Comparison of ENCODE assay signal across 8 cellular contexts in the genomic region with DNA sequence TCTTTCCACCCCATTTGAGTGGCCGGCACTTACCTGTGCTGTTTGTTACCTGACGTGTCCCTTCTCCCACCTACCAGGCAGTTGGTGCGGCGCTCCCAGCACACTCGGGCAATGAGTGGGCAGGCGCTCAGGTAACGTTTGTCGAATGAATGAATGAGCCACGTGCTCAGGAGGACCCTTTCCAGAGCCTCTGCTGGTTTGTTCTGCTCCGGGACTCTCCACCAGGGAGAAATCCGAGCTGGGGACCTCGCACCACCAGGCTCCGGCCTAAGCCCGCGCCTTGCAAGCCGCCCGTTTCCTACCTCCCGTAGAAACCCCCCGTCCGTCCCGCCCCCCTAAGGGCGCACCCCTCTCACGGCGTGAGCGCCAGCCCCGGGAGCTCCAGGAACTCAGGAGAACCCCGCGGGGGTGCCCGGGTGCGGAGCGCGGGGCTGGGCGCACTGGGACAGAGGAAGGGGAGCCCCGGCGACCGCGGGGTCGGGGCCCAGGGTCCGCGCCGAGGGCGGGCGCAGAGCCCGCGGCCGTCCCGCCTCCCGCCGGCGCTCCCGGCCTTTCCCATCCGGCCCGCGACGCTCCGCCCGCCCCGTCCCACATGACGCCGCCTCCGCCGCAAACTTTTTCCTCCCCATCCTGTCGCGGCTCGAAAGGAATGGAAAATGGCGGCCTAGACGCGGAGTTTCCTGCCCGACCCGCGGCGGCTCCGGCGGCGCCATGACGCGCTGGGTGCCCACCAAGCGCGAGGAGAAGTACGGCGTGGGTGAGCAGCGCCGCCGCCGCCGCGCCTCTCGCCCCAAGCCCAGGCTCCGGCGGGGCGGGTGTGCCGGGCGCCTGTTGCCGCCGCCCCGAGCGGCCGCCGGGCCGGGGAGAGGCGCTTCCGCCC. TPM values are rescaled to one million over a fixed set of nuclear protein-coding genes. Genes with fewer than 3 reads are reported as not detected.
A peak's percentile ranks its signal among the peaks of the same experiment; 100 is the strongest.
DNase-seq lines count a peak whose midpoint lies in the region; ATAC-seq and TF ChIP-seq lines count a peak whose summit lies in the region.

A gene (plus strand): TSS at position 622 of the 880 bp plus-strand sequence. CDS start 90 bp downstream, at position 712.

- no peak within 1 kb of the TSS for H3K23ac ChIP-seq in mesenchymal stem cell (ENCODE audit: low read length in 2 of 2)

- peaks cover 32% of the 10 kb centered on the region for H3K4me1 ChIP-seq in mesenchymal stem cell (ENCODE audit: control insufficient read depth, insufficient read depth, low read depth, low read length)
- peaks cover 8 to 19% of the 10 kb centered on the region in 2 donors for H3K4me1 ChIP-seq in thoracic aorta (ENCODE audit: control insufficient read depth in 1 of 2, low read depth in 2 of 2)
- H3K4me1 ChIP-seq in MM.1S (ENCODE audit: low read length) = no peaks in the 10 kb centered on the region

- ATAC-seq in thoracic aorta (ENCODE audit: insufficient number of reproducible peaks, low FRiP score, low read depth) (peak; percentile 50), HG02973 (IDR thresholded peaks at IDR 0.05; ENCODE audit: unreplicated experiment) (no peak)

- H3K4ac ChIP-seq in mesenchymal stem cell (ENCODE audit: low read depth in 1 of 2, low read length in 2 of 2) = peak within 1 kb of the TSS; percentile 46 to 83

- peak within 1 kb of the TSS in 1 of 2 experiments; percentile 70 for H3K14ac ChIP-seq in mesenchymal stem cell (ENCODE audit: low read length in 2 of 2)

- peak within 1 kb of the TSS; percentile 90 for H3K4me2 ChIP-seq in mesenchymal stem cell (ENCODE audit: low read length, poor library complexity, severe bottlenecking)
- no peak within 1 kb of the TSS for H3K4me2 ChIP-seq in MM.1S (ENCODE audit: low read depth, low read length)

- peak within 1 kb of the TSS; percentile 78 to 91 for H3K18ac ChIP-seq in mesenchymal stem cell (ENCODE audit: low read depth in 1 of 2, low read length in 2 of 2)

- H4K8ac ChIP-seq in mesenchymal stem cell (ENCODE audit: low read length) = peak within 1 kb of the TSS; percentile 69

- H3K4me3 ChIP-seq in epithelial cell of proximal tubule (ENCODE audit: low read depth, low read length) (peak within 1 kb of the TSS; percentile 86), mesenchymal stem cell (ENCODE audit: insufficient read depth in 1 of 2, low read depth in 1 of 2, low read length in 2 of 2) (peak within 1 kb of the TSS; percentile 81 to 85), thoracic aorta (peak within 1 kb of the TSS; percentile 95), MM.1S (ENCODE audit: low read length) (no peak within 1 kb of the TSS)

- no peaks in the 10 kb centered on the region for H3K79me2 ChIP-seq in MM.1S (ENCODE audit: low read length)

- H3K36me3 ChIP-seq in mesenchymal stem cell (ENCODE audit: control insufficient read depth in 1 of 2, insufficient read depth in 2 of 2, low read depth in 1 of 2, low read length in 2 of 2) = peaks cover 0 to 4% of the 10 kb centered on the region in 2 experiments
- H3K36me3 ChIP-seq in thoracic aorta = no peaks in the 10 kb centered on the region
- no peaks in the 10 kb centered on the region for H3K36me3 ChIP-seq in MM.1S (replicated peaks; ENCODE audit: insufficient read depth, low read length)

- H2AFZ ChIP-seq in mesenchymal stem cell (ENCODE audit: low read depth, low read length) (peak within 1 kb of the TSS; percentile 67), MM.1S (ENCODE audit: low read length) (no peak within 1 kb of the TSS)

- peak within 1 kb of the TSS; percentile 99 for H2BK120ac ChIP-seq in mesenchymal stem cell (ENCODE audit: low read depth, low read length)

- H3F3A ChIP-seq in MM.1S (ENCODE audit: insufficient read depth, low read length) = no peaks in the 10 kb centered on the region

- H3K27me3 ChIP-seq in mesenchymal stem cell (ENCODE audit: control insufficient read depth in 1 of 2, insufficient read depth in 1 of 2, low read length in 2 of 2) (no peaks in the 10 kb centered on the region), thoracic aorta (replicated peaks; ENCODE audit: insufficient read depth) (no peaks in the 10 kb centered on the region), MM.1S (replicated peaks; ENCODE audit: insufficient read depth, low read length) (no peaks in the 10 kb centered on the region)

- 2% methylated on average over 44 of the region's 102 CpGs for WGBS in mesenchymal stem cell

- H3K9me3 ChIP-seq in mesenchymal stem cell (ENCODE audit: control insufficient read depth, low read length) (no peaks in the 10 kb centered on the region), thoracic aorta (no peaks in the 10 kb centered on the region), MM.1S (replicated peaks; ENCODE audit: insufficient read depth, low read length) (no peaks in the 10 kb centered on the region)

- H3K9me2 ChIP-seq in MM.1S (replicated peaks; ENCODE audit: insufficient read depth, low read length) = no peaks in the 10 kb centered on the region

- H2AK5ac ChIP-seq in mesenchymal stem cell (ENCODE audit: low read length, severe bottlenecking) = no peak within 1 kb of the TSS

- H3K9ac ChIP-seq in mesenchymal stem cell (ENCODE audit: low read length) (peak within 1 kb of the TSS; percentile 90), MM.1S (ENCODE audit: low read length) (no peak within 1 kb of the TSS)

- H2BK15ac ChIP-seq in mesenchymal stem cell (ENCODE audit: low read depth, poor library complexity, severe bottlenecking) = peak within 1 kb of the TSS; percentile 98

- DNase-seq in SIG-M5 treated with dmso at 0.1 percent for 504 hours (lab: John Stamatoyannopoulos, UW; ENCODE audit: unreplicated experiment) (peak; percentile 22), SIG-M5 (lab: John Stamatoyannopoulos, UW) (no peak), SW480 (ENCODE audit: low spot score) (peak; percentile 56), epithelial cell of proximal tubule (ENCODE audit: low read depth) (no peak), mesenchymal stem cell (peak; percentile 85), thoracic aorta (ENCODE audit: low spot score) (no peak), MM.1S (no peak)

- H2BK5ac ChIP-seq in mesenchymal stem cell (ENCODE audit: low read depth, low read length, poor library complexity, severe bottlenecking) = peak within 1 kb of the TSS; percentile 50

- H4K91ac ChIP-seq in mesenchymal stem cell (ENCODE audit: low read length) = peak within 1 kb of the TSS; percentile 93

- no peaks in the 10 kb centered on the region for H4K20me1 ChIP-seq in MM.1S (ENCODE audit: insufficient read depth, low read length)

- TF ChIP-seq CTCF in epithelial cell of proximal tubule (conservative IDR thresholded peaks at IDR 0.05; ENCODE audit: low read depth, low read length) = no peak
- no peak for TF ChIP-seq CTCF in thoracic aorta (IDR thresholded peaks at IDR 0.05)
- TF ChIP-seq CTCF in MM.1S (IDR thresholded peaks at IDR 0.05; ENCODE audit: low read length) = no peak

- H2BK12ac ChIP-seq in mesenchymal stem cell (ENCODE audit: low read length in 2 of 2) = peak within 1 kb of the TSS in 1 of 2 experiments; percentile 31

- H3K27ac ChIP-seq in mesenchymal stem cell (ENCODE audit: low read length, poor library complexity, severe bottlenecking) (peak within 1 kb of the TSS; percentile 24), thoracic aorta (peak within 1 kb of the TSS; percentile 63 to 71), MM.1S (ENCODE audit: low read length) (no peak within 1 kb of the TSS)

- H3K79me1 ChIP-seq in mesenchymal stem cell (replicated peaks; ENCODE audit: low read length, poor library complexity, severe bottlenecking) = peaks cover 6% of the 10 kb centered on the region

RNA-seq across cellular contexts. Expression of the gene that starts here (rescaled TPM):
- total RNA-seq in epithelial cell of proximal tubule = 24.3 and 31.9 TPM in 2 replicates
- polyA plus RNA-seq in mesenchymal stem cell (2013, experiment 1 of 2) = 38.9 TPM
- polyA plus RNA-seq in mesenchymal stem cell (2013, experiment 2 of 2) = 38.5 TPM
- total RNA-seq in thoracic aorta = 10 to 100 TPM; 52.9 to 76.7 TPM

Comparison
In these comparisons a context has a peak if more than half of its experiments do, and no peak if none do; other contexts are left out.
1. DNase-seq: peak in SIG-M5 treated with dmso at 0.1 percent for 504 hours (single experiment), SW480 (single experiment) and mesenchymal stem cell (single experiment); none in SIG-M5 (single experiment), epithelial cell of proximal tubule (single experiment), thoracic aorta (single experiment) and MM.1S (single experiment).